In the genomic region with DNA sequence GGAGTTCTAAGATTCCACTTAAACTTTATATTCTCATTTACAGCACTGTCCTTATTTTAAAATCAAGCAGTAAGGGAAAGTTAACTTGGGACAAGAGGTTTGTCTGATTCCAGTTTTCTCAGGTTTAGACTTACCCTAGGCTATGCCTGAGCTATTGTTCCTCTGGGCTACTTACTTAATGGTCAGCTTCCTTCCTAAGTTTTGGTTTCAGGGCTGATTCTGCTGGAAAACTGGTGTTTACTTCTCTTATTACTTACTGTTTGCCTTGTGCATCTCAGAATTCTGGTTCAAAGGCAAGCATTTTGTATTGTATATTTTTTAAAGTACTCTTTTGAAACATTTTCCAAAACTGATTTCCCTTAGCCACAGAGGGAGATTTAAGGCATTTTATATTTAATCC, we compare ENCODE assay signal across 22 cellular contexts.
DNase-seq lines count a peak whose midpoint lies in the region; ATAC-seq and TF ChIP-seq lines count a peak whose summit lies in the region.
"Had no signal": no experiment of that assay in that cellular context is flagged by ENCODE, and none has a peak within 500 bp of the region (broad histone marks: within the 10 kb centered on the region; RNA-seq: fewer than 3 reads in every experiment).

No MANE protein-coding gene starts in this region.

- H3K79me2 ChIP-seq in ACC112 (ENCODE audit: control insufficient read depth, insufficient read depth, low read length, unreplicated experiment) (no peaks in the 10 kb centered on the region), osteoblast (ENCODE audit: insufficient read depth, low read length) (no peaks in the 10 kb centered on the region)

- TF ChIP-seq EP300 in esophagus muscularis mucosa (IDR thresholded peaks at IDR 0.05), result no peak

- no peak for TF ChIP-seq POLR2A in esophagus muscularis mucosa (IDR thresholded peaks at IDR 0.05; ENCODE audit: low read depth)

- peak overlapping the region; percentile 68 for H3K27ac ChIP-seq in ACC112 (ENCODE audit: low read depth, low read length)
- H3K27ac ChIP-seq in esophagus muscularis mucosa (replicated peaks in 1 of 4), result peak overlapping the region in 3 of 4 donors; percentile 30 to 58 (median 56)
- H3K27ac ChIP-seq in osteoblast (ENCODE audit: low read depth, low read length), result peak overlapping the region; percentile 87
- H3K27ac ChIP-seq: prostate gland, spleen had no signal

- H2AFZ ChIP-seq in ACC112 (ENCODE audit: low read length, unreplicated experiment) (no peak overlapping the region), osteoblast (ENCODE audit: low read length) (peak overlapping the region; percentile 21)

- H3K36me3 ChIP-seq in ACC112 (ENCODE audit: insufficient read depth, low read length) (no peaks in the 10 kb centered on the region), esophagus muscularis mucosa (peaks cover 0 to 32% (median 7%) of the 10 kb centered on the region in 4 donors), osteoblast (ENCODE audit: insufficient read depth, low read length) (no peaks in the 10 kb centered on the region)
- H3K36me3 ChIP-seq: prostate gland had no signal

- H3K4me2 ChIP-seq in osteoblast (ENCODE audit: insufficient read depth, low read length), result peak overlapping the region; percentile 8

- no peaks in the 10 kb centered on the region for H4K20me1 ChIP-seq in osteoblast (ENCODE audit: insufficient read depth, low read length)

- intact Hi-C loops in esophagus muscularis mucosa (cut with DNase I), result loop anchor here (5.0 kb wide), 1 partner anchor 33 kb away; no protein-coding TSS in a partner anchor

- no peak for ATAC-seq in GM19023 (IDR thresholded peaks at IDR 0.05; ENCODE audit: unreplicated experiment)
- ATAC-seq in GM19463 (IDR thresholded peaks at IDR 0.05; ENCODE audit: unreplicated experiment), result no peak
- ATAC-seq: naive thymus-derived CD4-positive, alpha-beta T cell had no signal

- H3K4me1 ChIP-seq in ACC112 (ENCODE audit: control insufficient read depth, insufficient read depth, low read length, unreplicated experiment) (peaks cover 96% of the 10 kb centered on the region), esophagus muscularis mucosa (peaks cover 54 to 89% (median 85%) of the 10 kb centered on the region in 4 donors), osteoblast (ENCODE audit: insufficient read depth, low read length) (peaks cover 78% of the 10 kb centered on the region)
- H3K4me1 ChIP-seq: prostate gland had no signal

- no peak for TF ChIP-seq CTCF in esophagus muscularis mucosa (IDR thresholded peaks at IDR 0.05)
- no peak for TF ChIP-seq CTCF in osteoblast (IDR thresholded peaks at IDR 0.05; ENCODE audit: extremely low read depth, low read depth, low read length)

- H3K4me3 ChIP-seq in ACC112 (ENCODE audit: low read depth, low read length) (no peak overlapping the region), esophagus muscularis mucosa (no peak overlapping the region), osteoblast (ENCODE audit: insufficient read depth, low read length) (no peak overlapping the region)
- H3K4me3 ChIP-seq: lung, prostate gland, spleen, transverse colon had no signal

- H3K9me3 ChIP-seq in esophagus muscularis mucosa (no peaks in the 10 kb centered on the region), osteoblast (ENCODE audit: low read depth, low read length) (no peaks in the 10 kb centered on the region)
- H3K9me3 ChIP-seq: prostate gland, spleen, transverse colon had no signal

- no peaks in the 10 kb centered on the region for H3K27me3 ChIP-seq in ACC112 (ENCODE audit: insufficient read depth, low read length)
- no peaks in the 10 kb centered on the region for H3K27me3 ChIP-seq in esophagus muscularis mucosa
- H3K27me3 ChIP-seq in osteoblast (ENCODE audit: insufficient read depth, low read length), result no peaks in the 10 kb centered on the region
- H3K27me3 ChIP-seq: spleen, transverse colon had no signal

- peak; percentile 58 for DNase-seq in M059J (ENCODE audit: low read depth)
- no peak for DNase-seq in esophagus muscularis mucosa (ENCODE audit: extremely low spot score)
- no peak for DNase-seq in osteoblast (ENCODE audit: insufficient read length, low spot score, missing footprints)
- DNase-seq in cerebellum (ENCODE audit: low spot score), result no peak
- DNase-seq in kidney tubule cell (ENCODE audit: low spot score), result no peak
- DNase-seq: activated naive CD4-positive, alpha-beta T cell treated with anti-CD3 and anti-CD28 coated beads, Interleukin-2, amount 50 U/mL, for 16 hours; activated T-cell treated with anti-CD3 and anti-CD28 coated beads, Interleukin-2, amount 50 U/mL, for 1 hour; CD8-positive, alpha-beta memory T cell; DND-41; H9; naive thymus-derived CD4-positive, alpha-beta T cell; NCI-H1930; NK-92 treated with Interleukin-12 subunit alpha and Interleukin-12 subunit beta, amount 100 ng/mL, for 24 hours; RPMI8226; spleen; T-helper 1 cell; transverse colon had no signal
